Comparison of ENCODE assay signal across 28 cellular contexts in genomic region chr1:90143522-90144050, GRCh38.
"Had no signal": no experiment of that assay in that cellular context is flagged by ENCODE, and none has a peak within 500 bp of the region (broad histone marks: within the 10 kb centered on the region; RNA-seq: fewer than 3 reads in every experiment).

No MANE protein-coding gene starts in this region.

- H3K27ac ChIP-seq: adrenal gland, body of pancreas, breast epithelium, KMS-11, Peyer's patch, RWPE1 had no signal

- ATAC-seq: activated CD4-positive, alpha-beta T cell treated with anti-CD3 and anti-CD28 coated beads for 36 hours; activated naive CD4-positive, alpha-beta T cell treated with anti-CD3 and anti-CD28 coated beads, Interleukin-2, amount 50 U/mL, for 72 hours; activated T-cell treated with anti-CD3 and anti-CD28 coated beads, Interleukin-2, amount 50 U/mL, for 4 hours; body of pancreas; PC-3; Right ventricle myocardium inferior had no signal

- H3K27me3 ChIP-seq: adrenal gland, body of pancreas, breast epithelium, Peyer's patch had no signal

- H3K9me3 ChIP-seq: adrenal gland, body of pancreas had no signal

- H3K9ac ChIP-seq: KMS-11 had no signal

- H3K4me3 ChIP-seq: adrenal gland, body of pancreas, breast epithelium, Peyer's patch had no signal

- H3K36me3 ChIP-seq: adrenal gland, breast epithelium, Peyer's patch had no signal

- H3K4me2 ChIP-seq: KMS-11 had no signal

- H3K4me1 ChIP-seq: adrenal gland, body of pancreas, breast epithelium, Peyer's patch had no signal

- DNase-seq: activated CD4-positive, alpha-beta T cell treated with anti-CD3 and anti-CD28 coated beads for 36 hours; activated CD4-positive, alpha-beta T cell treated with anti-CD3 and anti-CD28 coated beads, Interleukin-2, amount 10 ng/mL, durations not matched to agents 7 days and 5 days; activated CD4-positive, alpha-beta T cell treated with anti-CD3 and anti-CD28 coated beads, Interleukin-2, amount 50 U/mL, for 48 hours; activated CD8-positive, alpha-beta memory T cell treated with anti-CD3 and anti-CD28 coated beads, Interleukin-2, amount 50 U/mL, for 4 hours; activated gamma-delta T cell treated with Interleukin-2 at 50 U/mL for 16 hours; activated naive CD4-positive, alpha-beta T cell treated with anti-CD3 and anti-CD28 coated beads for 36 hours; activated T-cell treated with anti-CD3 and anti-CD28 coated beads for 4 hours; activated T-cell treated with anti-CD3 and anti-CD28 coated beads, Interleukin-2, amount 50 U/mL, for 4 hours; adrenal gland; body of pancreas; cortex of kidney; NCI-H1092 treated with DMSO at 0.1 percent for 48 hours; NCI-H1417; NCI-H146; NCI-H187; NCI-H2029 treated with DMSO at 0.1 percent for 48 hours; NCI-H2107; NCI-H510A treated with DMSO at 0.1 percent for 48 hours; NCI-H774; PC-3; Peyer's patch; SIG-M5; T1000 had no signal
